In genomic region chr1:8047686-8048522, GRCh38 we compare ENCODE assay signal across 11 cellular contexts. TPM values are rescaled to one million over a fixed set of nuclear protein-coding genes. Genes with fewer than 3 reads are reported as not detected.
DNase-seq lines count a peak whose midpoint lies in the region; ATAC-seq and TF ChIP-seq lines count a peak whose summit lies in the region.
"Had no signal": no experiment of that assay in that cellular context is flagged by ENCODE, and none has a peak within 500 bp of the region (broad histone marks: within the 10 kb centered on the region; RNA-seq: fewer than 3 reads in every experiment).

No MANE protein-coding gene starts in this region.

- no peaks in the 10 kb centered on the region for H3F3A ChIP-seq in GM23338 (replicated peaks; ENCODE audit: low read depth)

- no peaks in the 10 kb centered on the region for H3K9me3 ChIP-seq in SK-N-MC (ENCODE audit: low read depth, low read length)
- no peaks in the 10 kb centered on the region for H3K9me3 ChIP-seq in skeletal muscle tissue (ENCODE audit: control insufficient read depth in 3 of 3, low read length in 3 of 3)

- H3K27ac Mint-ChIP-seq in GM23338: 0 out of 2 replicates have a peak overlapping the region, but pooled peaks have one; percentile 9
- H3K27ac Mint-ChIP-seq: immature natural killer cell had no signal

- H3K27ac ChIP-seq in GM23338 (ENCODE audit: low read depth) (no peak overlapping the region), SK-N-MC (peak overlapping the region; percentile 87), skeletal muscle tissue (ENCODE audit: low read depth, low read length) (peak overlapping the region; percentile 34)

- H3K79me2 ChIP-seq in GM23338 (replicated peaks; ENCODE audit: insufficient read depth): no peaks in the 10 kb centered on the region

- DNase-seq in GM23338 (ENCODE audit: low spot score) (no peak), SK-N-MC (ENCODE audit: low read depth, low spot score) (peak; percentile 99), foreskin fibroblast (peak; percentile 76 to 86), NCI-H1417 (lab: John Stamatoyannopoulos, UW) (no peak)
- no peak for DNase-seq in central memory CD4-positive, alpha-beta T cell
- DNase-seq: activated effector memory CD4-positive, alpha-beta T cell treated with Interleukin-2 at 50 U/mL for 16 hours; immature natural killer cell had no signal

- no peak overlapping the region for H3K4me2 ChIP-seq in GM23338

- H3K27me3 ChIP-seq in GM23338 (ENCODE audit: insufficient read depth) (no peaks in the 10 kb centered on the region), skeletal muscle tissue (ENCODE audit: control insufficient read depth in 3 of 3, insufficient read depth in 3 of 3, low read length in 3 of 3) (no peaks in the 10 kb centered on the region)

- no peak overlapping the region for H3K4me3 Mint-ChIP-seq in GM23338
- H3K4me3 Mint-ChIP-seq: immature natural killer cell had no signal

- H3K27me3 Mint-ChIP-seq in GM23338 (ENCODE audit: insufficient read depth, low read depth, poor library complexity): peaks cover 2% of the 10 kb centered on the region

- H4K20me1 ChIP-seq in GM23338 (replicated peaks; ENCODE audit: insufficient read depth): no peaks in the 10 kb centered on the region

- H2AFZ ChIP-seq in GM23338: peak overlapping the region; percentile 2; the same call in 1 of the 2 replicates

- H3K9ac ChIP-seq in SK-N-MC (ENCODE audit: insufficient read length) (no peak overlapping the region), skeletal muscle tissue (ENCODE audit: low read depth in 1 of 3, low read length in 3 of 3) (no peak overlapping the region)

- H3K36me3 ChIP-seq in GM23338 (ENCODE audit: insufficient read depth) (no peaks in the 10 kb centered on the region), SK-N-MC (ENCODE audit: insufficient read depth, low read length) (no peaks in the 10 kb centered on the region), skeletal muscle tissue (ENCODE audit: control insufficient read depth in 3 of 3, insufficient read depth in 3 of 3, low read length in 3 of 3) (no peaks in the 10 kb centered on the region)

- H3K36me3 Mint-ChIP-seq in GM23338 (ENCODE audit: low read depth): no peaks in the 10 kb centered on the region
- H3K36me3 Mint-ChIP-seq: immature natural killer cell had no signal

- no peaks in the 10 kb centered on the region for H3K4me1 Mint-ChIP-seq in GM23338
- H3K4me1 Mint-ChIP-seq: immature natural killer cell had no signal

- peak; percentile 44; the same call in 2 of the 3 replicates for ATAC-seq in GM23338
- ATAC-seq in HG02884 (IDR thresholded peaks at IDR 0.05; ENCODE audit: unreplicated experiment): no peak
- ATAC-seq in HG03520 (IDR thresholded peaks at IDR 0.05; ENCODE audit: unreplicated experiment): no peak
- ATAC-seq: GM12878 had no signal

- TF ChIP-seq CTCF in GM23338 (conservative IDR thresholded peaks at IDR 0.05; ENCODE audit: low read depth in 2 of 2) (no peak), foreskin fibroblast (IDR thresholded peaks at IDR 0.05; ENCODE audit: low read depth, low read length) (no peak)

- no peaks in the 10 kb centered on the region for H3K9me2 ChIP-seq in GM23338 (ENCODE audit: insufficient read depth)

- peaks cover 6% of the 10 kb centered on the region; the same call in 2 of the 3 replicates for H3K9me3 Mint-ChIP-seq in GM23338
- H3K9me3 Mint-ChIP-seq: immature natural killer cell had no signal

- H3K4me3 ChIP-seq in GM23338 (no peak overlapping the region), SK-N-MC (peak overlapping the region; percentile 56), foreskin fibroblast (ENCODE audit: low read depth in 1 of 2, low read length in 2 of 2) (no peak overlapping the region), skeletal muscle tissue (ENCODE audit: low read length in 3 of 3) (no peak overlapping the region)
- H3K4me3 ChIP-seq: GM12878 had no signal

- H3K4me1 ChIP-seq in GM23338 (ENCODE audit: insufficient read depth) (no peaks in the 10 kb centered on the region), skeletal muscle tissue (ENCODE audit: control insufficient read depth in 3 of 3, insufficient read depth in 3 of 3, low read length in 3 of 3) (peaks cover 0 to 4% (median 0%) of the 10 kb centered on the region in 3 donors)

TF ChIP-seq in GM23338, 12 proteins besides CTCF, POLR2A, EP300 and RAD21 (continues in another document):
- TF ChIP-seq EZH2phosphoT487 (IDR thresholded peaks at IDR 0.05; ENCODE audit: unreplicated experiment): no peak
- TF ChIP-seq JUNB (IDR thresholded peaks at IDR 0.05; ENCODE audit: unreplicated experiment): no peak
- no peak for TF ChIP-seq POLR2AphosphoS5 (IDR thresholded peaks at IDR 0.05; ENCODE audit: low read depth)
- no peak for TF ChIP-seq EZH2 (IDR thresholded peaks at IDR 0.05; ENCODE audit: low read depth, unreplicated experiment)
- TF ChIP-seq CREB1 (CRISPR knock-in tag; IDR thresholded peaks at IDR 0.05; ENCODE audit: low read depth): no peak
- TF ChIP-seq, protein P1, sequence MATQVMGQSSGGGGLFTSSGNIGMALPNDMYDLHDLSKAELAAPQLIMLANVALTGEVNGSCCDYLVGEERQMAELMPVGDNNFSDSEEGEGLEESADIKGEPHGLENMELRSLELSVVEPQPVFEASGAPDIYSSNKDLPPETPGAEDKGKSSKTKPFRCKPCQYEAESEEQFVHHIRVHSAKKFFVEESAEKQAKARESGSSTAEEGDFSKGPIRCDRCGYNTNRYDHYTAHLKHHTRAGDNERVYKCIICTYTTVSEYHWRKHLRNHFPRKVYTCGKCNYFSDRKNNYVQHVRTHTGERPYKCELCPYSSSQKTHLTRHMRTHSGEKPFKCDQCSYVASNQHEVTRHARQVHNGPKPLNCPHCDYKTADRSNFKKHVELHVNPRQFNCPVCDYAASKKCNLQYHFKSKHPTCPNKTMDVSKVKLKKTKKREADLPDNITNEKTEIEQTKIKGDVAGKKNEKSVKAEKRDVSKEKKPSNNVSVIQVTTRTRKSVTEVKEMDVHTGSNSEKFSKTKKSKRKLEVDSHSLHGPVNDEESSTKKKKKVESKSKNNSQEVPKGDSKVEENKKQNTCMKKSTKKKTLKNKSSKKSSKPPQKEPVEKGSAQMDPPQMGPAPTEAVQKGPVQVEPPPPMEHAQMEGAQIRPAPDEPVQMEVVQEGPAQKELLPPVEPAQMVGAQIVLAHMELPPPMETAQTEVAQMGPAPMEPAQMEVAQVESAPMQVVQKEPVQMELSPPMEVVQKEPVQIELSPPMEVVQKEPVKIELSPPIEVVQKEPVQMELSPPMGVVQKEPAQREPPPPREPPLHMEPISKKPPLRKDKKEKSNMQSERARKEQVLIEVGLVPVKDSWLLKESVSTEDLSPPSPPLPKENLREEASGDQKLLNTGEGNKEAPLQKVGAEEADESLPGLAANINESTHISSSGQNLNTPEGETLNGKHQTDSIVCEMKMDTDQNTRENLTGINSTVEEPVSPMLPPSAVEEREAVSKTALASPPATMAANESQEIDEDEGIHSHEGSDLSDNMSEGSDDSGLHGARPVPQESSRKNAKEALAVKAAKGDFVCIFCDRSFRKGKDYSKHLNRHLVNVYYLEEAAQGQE (IDR thresholded peaks at IDR 0.05; ENCODE audit: unreplicated experiment): no peak
- TF ChIP-seq ZNF114 (CRISPR knock-in tag; IDR thresholded peaks at IDR 0.05): no peak

RNA-seq across cellular contexts. Expression of gene ERRFI1, which starts 21.8 kb away (rescaled TPM):
- total RNA-seq in GM23338 (2014; rRNA removed; shearing (Covaris generic)): 51.3 and 59.8 TPM in 2 replicates
- 19.7 and 22.9 TPM in 2 replicates for polyA plus RNA-seq in GM23338 (2016; fragmentation: Nextera tagmentation; extraction: Ambion mirVana)
- 3.7 TPM for total RNA-seq in skeletal muscle tissue

Comparison
In these comparisons a context has a peak if more than half of its experiments do, and no peak if none do; other contexts are left out.
1. DNase-seq: peak in SK-N-MC (single experiment) and foreskin fibroblast (2 of 2); none in GM23338 (single experiment), NCI-H1417 (0 of 3) and central memory CD4-positive, alpha-beta T cell (single experiment).
2. RNA of gene ERRFI1, which starts 21.8 kb away (total RNA-seq): 51.3 to 59.8 TPM in GM23338; 3.7 TPM in skeletal muscle tissue (single experiment); every median in the first group is over 10 times any median in the second.